In the genomic region with DNA sequence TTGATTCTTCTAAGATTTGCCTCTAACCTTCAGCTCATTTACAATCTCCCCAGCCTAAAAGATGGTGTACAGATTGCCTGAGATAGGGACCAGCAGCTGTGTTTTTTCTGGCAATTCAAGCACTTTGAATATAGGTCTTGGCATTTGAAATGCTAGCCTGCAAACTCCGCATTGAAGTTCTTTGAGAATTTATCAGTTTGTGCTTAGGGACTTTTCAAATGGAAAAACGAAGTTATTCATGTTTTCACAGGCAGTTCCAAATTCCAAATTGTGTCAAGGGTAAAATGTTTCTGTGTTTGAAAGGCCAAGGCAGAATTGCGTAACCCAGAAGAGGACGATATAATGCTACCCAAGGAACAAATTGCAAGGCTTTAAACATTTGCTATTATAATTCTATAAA, we compare ENCODE assay signal across 2 cellular contexts.
TF ChIP-seq lines count a peak whose summit lies in the region.

No MANE protein-coding gene starts in this region.

TF ChIP-seq in GM23338, 12 proteins besides CTCF, POLR2A, EP300 and RAD21:
- no peak for TF ChIP-seq ZNF114 (CRISPR knock-in tag; IDR thresholded peaks at IDR 0.05)
- TF ChIP-seq NANOG (IDR thresholded peaks at IDR 0.05; ENCODE audit: borderline replicate concordance) = no peak
- no peak for TF ChIP-seq CREB1 (CRISPR knock-in tag; IDR thresholded peaks at IDR 0.05; ENCODE audit: low read depth)

TF ChIP-seq in K562, 482 proteins besides CTCF, POLR2A, EP300 and RAD21:
- TF ChIP-seq CEBPB (tag; IDR thresholded peaks at IDR 0.05) (peak; percentile 81), CEBPG (CRISPR knock-in tag; IDR thresholded peaks at IDR 0.05) (no peak), CEBPG (tag; conservative IDR thresholded peaks at IDR 0.05 in 1 of 2, IDR thresholded peaks at IDR 0.05 in 1 of 2) (peak; percentile 37 to 91; a peak in 3 of 4 replicates), BRF1 (IDR thresholded peaks at IDR 0.05; ENCODE audit: borderline replicate concordance, extremely low read depth, insufficient read length) (no peak), TGIF2 (CRISPR knock-in tag; IDR thresholded peaks at IDR 0.05) (no peak), SIX5 (IDR thresholded peaks at IDR 0.05; ENCODE audit: borderline replicate concordance in 1 of 2, insufficient read depth in 1 of 2, low read depth in 1 of 2, low read length in 2 of 2) (no peak), ETV1 (tag; conservative IDR thresholded peaks at IDR 0.05; ENCODE audit: low read depth) (no peak)
